28 cellular contexts compared by ENCODE assay signal in genomic region chr15:48471073-48471472, GRCh38.
"Had no signal": no experiment of that assay in that cellular context is flagged by ENCODE, and none has a peak within 500 bp of the region (broad histone marks: within the 10 kb centered on the region; RNA-seq: fewer than 3 reads in every experiment).

No MANE protein-coding gene starts in this region.

- H3K9me3 Mint-ChIP-seq: activated B cell treated with CpG ODN at 0.5 μM for 24 hours; activated CD8-positive, alpha-beta T cell treated with anti-CD3 and anti-CD28 coated beads for 36 hours; activated naive CD4-positive, alpha-beta T cell treated with anti-CD3 and anti-CD28 coated beads, Interleukin-2, amount 50 U/mL, for 72 hours; activated T-helper 2 cell treated with anti-CD3 and anti-CD28 coated beads, Interferon-gamma antibody, Interleukin-2, Interleukin-4, amounts not matched to agents 10 μg/mL and 5 μg/mL and 100 μg/mL, durations not matched to agents 14 hours and 24 hours and 36 hours; dendritic cell treated with granulocyte-macrophage colony-stimulating factor and Interleukin-4, amounts not matched to agents 40 ng/mL and 50 ng/mL, for 4 days; naive B cell; nephron progenitor cell; T-cell had no signal

- H3K27me3 ChIP-seq: breast epithelium, foreskin keratinocyte, neutrophil, ovary, sigmoid colon, suprapubic skin, tibial artery, upper lobe of right lung had no signal

- ATAC-seq: activated CD8-positive, alpha-beta memory T cell treated with anti-CD3 and anti-CD28 coated beads, Interleukin-2, amount 10 ng/mL, durations not matched to agents 7 days and 5 days; activated CD8-positive, alpha-beta T cell treated with anti-CD3 and anti-CD28 coated beads for 36 hours; activated naive CD4-positive, alpha-beta T cell treated with anti-CD3 and anti-CD28 coated beads, Interleukin-2, amount 50 U/mL, for 72 hours; foreskin keratinocyte; mucosa of descending colon; T-cell had no signal

- H3K4me1 Mint-ChIP-seq: activated B cell treated with CpG ODN at 0.5 μM for 24 hours; activated CD8-positive, alpha-beta memory T cell treated with anti-CD3 and anti-CD28 coated beads, Interleukin-2, amount 10 ng/mL, durations not matched to agents 7 days and 5 days; naive B cell; nephron progenitor cell; T-cell had no signal

- H3K4me3 ChIP-seq: breast epithelium, left ventricle myocardium inferior, lung, mucosa of descending colon, ovary, psoas muscle, sigmoid colon, suprapubic skin, tibial artery, upper lobe of right lung had no signal

- H3K36me3 ChIP-seq: breast epithelium, ovary had no signal

- H3K27ac Mint-ChIP-seq: activated B cell treated with CpG ODN at 0.5 μM for 24 hours; activated CD8-positive, alpha-beta memory T cell treated with anti-CD3 and anti-CD28 coated beads, Interleukin-2, amount 10 ng/mL, durations not matched to agents 7 days and 5 days; activated CD8-positive, alpha-beta T cell treated with anti-CD3 and anti-CD28 coated beads for 36 hours; activated naive CD4-positive, alpha-beta T cell treated with anti-CD3 and anti-CD28 coated beads, Interleukin-2, amount 50 U/mL, for 72 hours; activated T-helper 2 cell treated with anti-CD3 and anti-CD28 coated beads, Interferon-gamma antibody, Interleukin-2, Interleukin-4, amounts not matched to agents 10 μg/mL and 5 μg/mL and 100 μg/mL, durations not matched to agents 14 hours and 24 hours and 36 hours; dendritic cell treated with granulocyte-macrophage colony-stimulating factor and Interleukin-4, amounts not matched to agents 40 ng/mL and 50 ng/mL, for 4 days; T-cell had no signal

- H3K36me3 Mint-ChIP-seq: activated CD8-positive, alpha-beta memory T cell treated with anti-CD3 and anti-CD28 coated beads, Interleukin-2, amount 10 ng/mL, durations not matched to agents 7 days and 5 days; activated naive CD4-positive, alpha-beta T cell treated with anti-CD3 and anti-CD28 coated beads, Interleukin-2, amount 50 U/mL, for 72 hours; naive B cell; T-cell had no signal

- H3K4me3 Mint-ChIP-seq: activated B cell treated with CpG ODN at 0.5 μM for 24 hours; activated CD8-positive, alpha-beta memory T cell treated with anti-CD3 and anti-CD28 coated beads, Interleukin-2, amount 10 ng/mL, durations not matched to agents 7 days and 5 days; activated CD8-positive, alpha-beta T cell treated with anti-CD3 and anti-CD28 coated beads for 36 hours; dendritic cell treated with granulocyte-macrophage colony-stimulating factor and Interleukin-4, amounts not matched to agents 40 ng/mL and 50 ng/mL, for 4 days; naive B cell; nephron progenitor cell; T-cell had no signal

- H3K4me1 ChIP-seq: breast epithelium, psoas muscle, sigmoid colon, suprapubic skin, tibial artery, upper lobe of right lung had no signal

- H3K9me3 ChIP-seq: breast epithelium, left ventricle myocardium inferior, mucosa of descending colon, neutrophil, ovary, psoas muscle, sigmoid colon, suprapubic skin, tibial artery, upper lobe of right lung had no signal

- DNase-seq: activated B cell treated with CpG ODN at 0.5 μM for 24 hours; activated CD4-positive, alpha-beta T cell treated with anti-CD3 and anti-CD28 coated beads, Interleukin-2, amount 50 U/mL, for 1 hour; activated CD8-positive, alpha-beta memory T cell treated with anti-CD3 and anti-CD28 coated beads, Interleukin-2, amount 10 ng/mL, durations not matched to agents 7 days and 5 days; activated CD8-positive, alpha-beta T cell treated with anti-CD3 and anti-CD28 coated beads for 36 hours; activated naive CD4-positive, alpha-beta T cell; activated T-cell treated with anti-CD3 and anti-CD28 coated beads, Interleukin-2, amount 50 U/mL, for 48 hours; central memory CD4-positive, alpha-beta T cell; effector CD4-positive, alpha-beta T cell; foreskin keratinocyte; left ventricle myocardium inferior; mucosa of descending colon; naive B cell; nephron progenitor cell; ovary; psoas muscle; sigmoid colon; stimulated activated CD4-positive, alpha-beta T cell treated with anti-CD3 and anti-CD28 coated beads, Interleukin-15, amount 100 ng/mL, for 24 hours; stimulated activated naive CD4-positive, alpha-beta T cell; T-cell; tibial artery; upper lobe of right lung had no signal

- H3K27me3 Mint-ChIP-seq: activated B cell treated with CpG ODN at 0.5 μM for 24 hours; activated CD8-positive, alpha-beta memory T cell treated with anti-CD3 and anti-CD28 coated beads, Interleukin-2, amount 10 ng/mL, durations not matched to agents 7 days and 5 days; dendritic cell treated with granulocyte-macrophage colony-stimulating factor and Interleukin-4, amounts not matched to agents 40 ng/mL and 50 ng/mL, for 4 days; naive B cell; T-cell had no signal

- H3K27ac ChIP-seq: breast epithelium, foreskin keratinocyte, left ventricle myocardium inferior, neutrophil, ovary, psoas muscle, suprapubic skin, tibial artery, upper lobe of right lung had no signal
